2 cellular contexts compared by ENCODE assay signal in the genomic region with DNA sequence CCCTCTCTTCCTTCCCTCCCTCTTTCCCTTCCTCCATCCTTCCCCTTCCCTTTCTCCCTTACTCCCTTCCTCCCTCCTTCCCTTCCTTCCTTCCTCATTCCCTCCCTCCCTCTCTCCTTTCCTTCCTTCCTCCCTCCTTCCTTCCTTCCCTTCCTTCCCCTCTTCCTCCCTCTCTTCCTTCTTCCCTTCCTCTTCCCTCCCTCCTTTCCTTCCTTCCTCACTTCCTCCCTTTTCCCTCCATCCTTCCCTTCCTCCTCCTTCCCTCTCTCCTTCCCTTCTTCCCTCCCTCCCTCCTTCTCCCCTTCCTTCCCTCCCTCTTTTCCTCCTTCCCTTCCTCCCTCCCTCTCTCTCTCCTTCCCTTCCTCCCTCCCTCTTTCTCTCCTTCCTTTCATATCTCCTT.
TF ChIP-seq lines count a peak whose summit lies in the region.

No MANE protein-coding gene starts in this region.

TF ChIP-seq in HEK293, 187 proteins besides CTCF, POLR2A, EP300 and RAD21:
- TF ChIP-seq PRDM4 (tag by site-specific recombination; IDR thresholded peaks at IDR 0.05) (no peak), ZNF350 (tag by site-specific recombination; IDR thresholded peaks at IDR 0.05) (no peak), KLF1 (tag by site-specific recombination; IDR thresholded peaks at IDR 0.05) (no peak), ZNF621 (tag by site-specific recombination; IDR thresholded peaks at IDR 0.05) (0 out of 2 replicates have a peak, but pooled peaks have one; percentile 32), ZNF366 (tag by site-specific recombination; conservative IDR thresholded peaks at IDR 0.05) (peak; percentile 97), ZNF311 (tag by site-specific recombination; IDR thresholded peaks at IDR 0.05; ENCODE audit: borderline replicate concordance) (no peak), PRDM1 (tag by site-specific recombination; IDR thresholded peaks at IDR 0.05) (peak; percentile 62; the same call in 1 of the 2 replicates)

TF ChIP-seq in H1, 55 proteins besides CTCF, POLR2A, EP300 and RAD21:
- no peak for TF ChIP-seq RNF2 (IDR thresholded peaks at IDR 0.05; ENCODE audit: borderline replicate concordance, low read depth, low read length, missing control alignments, poor library complexity, severe bottlenecking)
- TF ChIP-seq, protein P1, sequence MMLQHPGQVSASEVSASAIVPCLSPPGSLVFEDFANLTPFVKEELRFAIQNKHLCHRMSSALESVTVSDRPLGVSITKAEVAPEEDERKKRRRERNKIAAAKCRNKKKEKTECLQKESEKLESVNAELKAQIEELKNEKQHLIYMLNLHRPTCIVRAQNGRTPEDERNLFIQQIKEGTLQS (IDR thresholded peaks at IDR 0.05; ENCODE audit: insufficient read depth, low read depth, low read length), result no peak
- no peak for TF ChIP-seq MAX (IDR thresholded peaks at IDR 0.05)
- TF ChIP-seq CTBP2 (IDR thresholded peaks at IDR 0.05; ENCODE audit: borderline replicate concordance, insufficient read depth, insufficient read length, low read length), result no peak
- no peak for TF ChIP-seq SP1 (IDR thresholded peaks at IDR 0.05; ENCODE audit: low read depth, low read length)
- TF ChIP-seq GTF2F1 (IDR thresholded peaks at IDR 0.05; ENCODE audit: borderline replicate concordance, low read depth, low read length), result no peak
- TF ChIP-seq PHF8 (conservative IDR thresholded peaks at IDR 0.05; ENCODE audit: low read depth, low read length), result no peak
- no peak for TF ChIP-seq MAFK (IDR thresholded peaks at IDR 0.05; ENCODE audit: low read depth, low read length)
- TF ChIP-seq TAF7 (optimal IDR thresholded peaks at IDR 0.05; ENCODE audit: borderline replicate concordance, low read depth, low read length), result no peak
- no peak for TF ChIP-seq SIX5 (IDR thresholded peaks at IDR 0.05; ENCODE audit: low read depth, low read length)
- no peak for TF ChIP-seq RFX5 (IDR thresholded peaks at IDR 0.05; ENCODE audit: borderline replicate concordance, low read depth, low read length)
- TF ChIP-seq, protein P2, sequence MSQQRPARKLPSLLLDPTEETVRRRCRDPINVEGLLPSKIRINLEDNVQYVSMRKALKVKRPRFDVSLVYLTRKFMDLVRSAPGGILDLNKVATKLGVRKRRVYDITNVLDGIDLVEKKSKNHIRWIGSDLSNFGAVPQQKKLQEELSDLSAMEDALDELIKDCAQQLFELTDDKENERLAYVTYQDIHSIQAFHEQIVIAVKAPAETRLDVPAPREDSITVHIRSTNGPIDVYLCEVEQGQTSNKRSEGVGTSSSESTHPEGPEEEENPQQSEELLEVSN (IDR thresholded peaks at IDR 0.05), result no peak
- TF ChIP-seq RBBP5 (IDR thresholded peaks at IDR 0.05; ENCODE audit: borderline replicate concordance, low read depth, low read length), result no peak
- TF ChIP-seq YY1 (IDR thresholded peaks at IDR 0.05; ENCODE audit: low read depth, low read length), result no peak
- no peak for TF ChIP-seq HDAC6 (IDR thresholded peaks at IDR 0.05; ENCODE audit: low read depth, low read length)
- no peak for TF ChIP-seq SIRT6 (IDR thresholded peaks at IDR 0.05; ENCODE audit: low read length)
- no peak for TF ChIP-seq CEBPB (IDR thresholded peaks at IDR 0.05; ENCODE audit: low read depth, low read length)
- TF ChIP-seq RXRA (IDR thresholded peaks at IDR 0.05; ENCODE audit: insufficient read depth, low read depth, low read length), result no peak
- no peak for TF ChIP-seq SRF (IDR thresholded peaks at IDR 0.05; ENCODE audit: low read depth, low read length)
- no peak for TF ChIP-seq CHD7 (IDR thresholded peaks at IDR 0.05; ENCODE audit: insufficient replicate concordance, low read length)
